In the genomic region with DNA sequence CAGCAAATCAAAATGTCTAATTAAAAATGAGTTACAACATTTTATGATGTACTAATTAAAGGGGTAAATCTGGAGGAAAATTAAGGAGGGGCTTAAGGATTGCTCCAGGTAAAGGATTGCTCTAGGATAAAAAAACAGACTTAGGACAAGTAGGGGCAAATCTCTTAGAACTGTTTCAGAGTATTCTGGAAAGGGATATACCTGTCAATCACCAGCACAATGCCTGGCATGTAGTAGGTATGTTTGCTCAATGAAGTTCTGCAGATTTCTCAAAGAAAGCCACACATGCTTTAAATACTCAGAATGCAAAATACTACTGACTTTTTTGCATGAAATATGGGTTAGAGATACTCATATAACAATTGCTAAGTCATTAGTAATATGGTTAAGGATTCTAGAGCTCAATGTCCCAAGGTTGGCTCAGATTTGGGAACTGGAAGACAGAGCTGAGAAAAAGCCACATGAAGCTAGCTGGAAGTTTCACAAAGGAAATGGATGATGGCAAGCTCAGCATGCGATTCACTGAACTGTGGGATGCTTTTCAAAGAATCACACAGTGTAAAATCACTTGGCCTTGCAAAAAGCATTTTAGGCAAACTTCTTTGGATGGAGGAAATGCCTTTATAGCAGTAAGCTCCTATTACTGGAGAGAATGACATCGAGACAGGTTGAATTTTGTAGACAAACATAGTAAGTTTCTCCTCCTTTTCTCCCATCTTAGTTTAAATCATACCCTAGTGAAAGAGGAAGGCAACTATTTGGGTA, we compare ENCODE assay signal across 8 cellular contexts.
DNase-seq lines count a peak whose midpoint lies in the region; ATAC-seq and TF ChIP-seq lines count a peak whose summit lies in the region.

No MANE protein-coding gene starts in this region.

- peaks cover 43% of the 10 kb centered on the region for H3K4me1 Mint-ChIP-seq in activated T-cell treated with anti-CD3 and anti-CD28 coated beads, Interleukin-2, amount 50 U/mL, for 4 hours (ENCODE audit: low read depth)
- peaks cover 41% of the 10 kb centered on the region for H3K4me1 Mint-ChIP-seq in activated naive CD8-positive, alpha-beta T cell treated with anti-CD3 and anti-CD28 coated beads, Interleukin-2, amount 50 U/mL, for 24 hours

- peaks cover 13% of the 10 kb centered on the region for H3K36me3 Mint-ChIP-seq in activated T-cell treated with anti-CD3 and anti-CD28 coated beads, Interleukin-2, amount 50 U/mL, for 4 hours (ENCODE audit: insufficient read depth)
- H3K36me3 Mint-ChIP-seq in activated naive CD8-positive, alpha-beta T cell treated with anti-CD3 and anti-CD28 coated beads, Interleukin-2, amount 50 U/mL, for 24 hours (ENCODE audit: low read depth): peaks cover 9% of the 10 kb centered on the region

- H3K9ac ChIP-seq in colonic mucosa (ENCODE audit: low read depth in 2 of 2, low read length in 2 of 2): no peak overlapping the region

- no peaks in the 10 kb centered on the region for H3K27me3 ChIP-seq in colonic mucosa

- no peaks in the 10 kb centered on the region for H3K9me3 Mint-ChIP-seq in activated T-cell treated with anti-CD3 and anti-CD28 coated beads, Interleukin-2, amount 50 U/mL, for 4 hours
- H3K9me3 Mint-ChIP-seq in activated naive CD8-positive, alpha-beta T cell treated with anti-CD3 and anti-CD28 coated beads, Interleukin-2, amount 50 U/mL, for 24 hours: no peaks in the 10 kb centered on the region

- no peak overlapping the region for H3K27ac ChIP-seq in colonic mucosa

- no peaks in the 10 kb centered on the region for H3K36me3 ChIP-seq in colonic mucosa

- no peak for TF ChIP-seq CTCF in colonic mucosa (IDR thresholded peaks at IDR 0.05)

- H3K4me1 ChIP-seq in colonic mucosa: peaks cover 6% of the 10 kb centered on the region

- no peak for DNase-seq in activated T-cell treated with anti-CD3 and anti-CD28 coated beads, Interleukin-2, amount 50 U/mL, for 4 hours
- no peak for DNase-seq in activated T-cell treated with anti-CD3 and anti-CD28 coated beads, Interleukin-2, amount 50 U/mL, for 48 hours
- DNase-seq in activated naive CD8-positive, alpha-beta T cell treated with anti-CD3 and anti-CD28 coated beads, Interleukin-2, amount 50 U/mL, for 24 hours: no peak
- peak; percentile 76 for DNase-seq in superior temporal gyrus (ENCODE audit: extremely low spot score)
- DNase-seq in NCI-H748 (lab: John Stamatoyannopoulos, UW; ENCODE audit: unreplicated experiment): no peak
- DNase-seq in colonic mucosa: no peak
- no peak for DNase-seq in HK-2 (ENCODE audit: unreplicated experiment)

- no peak for ATAC-seq in activated T-cell treated with anti-CD3 and anti-CD28 coated beads, Interleukin-2, amount 50 U/mL, for 4 hours
- peak; percentile 39 for ATAC-seq in HG02973 (IDR thresholded peaks at IDR 0.05; ENCODE audit: unreplicated experiment)
- no peak for ATAC-seq in activated naive CD8-positive, alpha-beta T cell treated with anti-CD3 and anti-CD28 coated beads, Interleukin-2, amount 50 U/mL, for 24 hours

- H3K4me3 ChIP-seq in colonic mucosa: no peak overlapping the region

- peak overlapping the region; percentile 11 for H3K4me3 Mint-ChIP-seq in activated T-cell treated with anti-CD3 and anti-CD28 coated beads, Interleukin-2, amount 50 U/mL, for 4 hours
- H3K4me3 Mint-ChIP-seq in activated naive CD8-positive, alpha-beta T cell treated with anti-CD3 and anti-CD28 coated beads, Interleukin-2, amount 50 U/mL, for 24 hours: no peak overlapping the region

- intact Hi-C loops in colonic mucosa (cut with DNase I): no loop called here

- peak overlapping the region; percentile 15 for H3K27ac Mint-ChIP-seq in activated naive CD8-positive, alpha-beta T cell treated with anti-CD3 and anti-CD28 coated beads, Interleukin-2, amount 50 U/mL, for 24 hours

- H3K27me3 Mint-ChIP-seq in activated T-cell treated with anti-CD3 and anti-CD28 coated beads, Interleukin-2, amount 50 U/mL, for 4 hours (ENCODE audit: low read depth): no peaks in the 10 kb centered on the region
- no peaks in the 10 kb centered on the region for H3K27me3 Mint-ChIP-seq in activated naive CD8-positive, alpha-beta T cell treated with anti-CD3 and anti-CD28 coated beads, Interleukin-2, amount 50 U/mL, for 24 hours

- no peaks in the 10 kb centered on the region for H3K9me3 ChIP-seq in colonic mucosa
